In genomic region chr14:24136684-24137528, GRCh38 we compare ENCODE assay signal across 8 cellular contexts. TPM values are rescaled to one million over a fixed set of nuclear protein-coding genes. Genes with fewer than 3 reads are reported as not detected.
DNase-seq lines count a peak whose midpoint lies in the region; ATAC-seq and TF ChIP-seq lines count a peak whose summit lies in the region.

No MANE protein-coding gene starts in this region.

- H3K9ac ChIP-seq in KMS-11 = peak overlapping the region; percentile 79; the same call in 1 of the 2 replicates

- H3K27me3 ChIP-seq in BE2C = no peaks in the 10 kb centered on the region
- no peaks in the 10 kb centered on the region for H3K27me3 ChIP-seq in KMS-11 (ENCODE audit: insufficient read depth, low read depth)

- H3K4me1 ChIP-seq in BE2C (no peaks in the 10 kb centered on the region), KMS-11 (ENCODE audit: low read depth, poor library complexity, severe bottlenecking) (peaks cover 15% of the 10 kb centered on the region)

- CTCF ChIA-PET in GM10248 (lab: Yijun Ruan, JAX) = interaction anchor here (0.7 to 4.9 kb wide), 11 partner anchors 9 to 29 kb away, joined by 3 to 37 read pairs (median 6); partner anchors contain the start of genes DCAF11, IRF9, NRL and PSME2

- no peaks in the 10 kb centered on the region for H4K20me1 ChIP-seq in KMS-11 (ENCODE audit: insufficient read depth)

- H3K4me1 Mint-ChIP-seq in central memory CD8-positive, alpha-beta T cell = peaks cover 48% of the 10 kb centered on the region
- peaks cover 44 to 63% (median 54%) of the 10 kb centered on the region in 3 donors for H3K4me1 Mint-ChIP-seq in naive B cell

- no peaks in the 10 kb centered on the region for H3K9me3 Mint-ChIP-seq in central memory CD8-positive, alpha-beta T cell
- no peaks in the 10 kb centered on the region for H3K9me3 Mint-ChIP-seq in naive B cell

- peaks cover 15% of the 10 kb centered on the region for H3K36me3 Mint-ChIP-seq in central memory CD8-positive, alpha-beta T cell (ENCODE audit: insufficient read depth)
- peaks cover 0 to 9% of the 10 kb centered on the region in 2 donors for H3K36me3 Mint-ChIP-seq in naive B cell

- H3K9me3 ChIP-seq in BE2C = no peaks in the 10 kb centered on the region

- POLR2A ChIA-PET in GM10248 (lab: Yijun Ruan, JAX) = interaction anchor here (0.7 to 2.4 kb wide), 7 partner anchors 10 to 42 kb away, joined by 3 to 28 read pairs (median 5); partner anchors contain the start of genes DCAF11, IRF9, NRL and PSME2

- ATAC-seq in central memory CD8-positive, alpha-beta T cell (replicated peaks; ENCODE audit: extremely low read depth, poor library complexity, severe bottlenecking) = no peak
- ATAC-seq in naive B cell (ENCODE audit: low read depth in 2 of 2) (no peak), GM21515 (IDR thresholded peaks at IDR 0.05; ENCODE audit: unreplicated experiment) (no peak)

- peaks cover 7% of the 10 kb centered on the region; the same call in 1 of the 2 replicates for H3K79me2 ChIP-seq in KMS-11 (ENCODE audit: insufficient read depth, low read depth)

- no peak for DNase-seq in BE2C
- no peak for DNase-seq in central memory CD8-positive, alpha-beta T cell (ENCODE audit: low spot score in 2 of 2)
- DNase-seq in naive B cell = no peak
- DNase-seq in NCI-H2171 treated with DMSO at 0.1 percent for 48 hours (lab: John Stamatoyannopoulos, UW) = no peak
- no peak for DNase-seq in effector CD8-positive, alpha-beta T cell (lab: John Stamatoyannopoulos, UW)
- no peak for DNase-seq in GM10248 (ENCODE audit: extremely low spot score)

- H3K4me3 ChIP-seq in BE2C (ENCODE audit: low read depth, low read length) = peak overlapping the region; percentile 80
- no peak overlapping the region for H3K4me3 ChIP-seq in KMS-11 (IDR thresholded peaks at IDR 0.05; ENCODE audit: insufficient read depth, low read depth, low read length)

- H3K27ac Mint-ChIP-seq in central memory CD8-positive, alpha-beta T cell (ENCODE audit: low read depth) = peak overlapping the region; percentile 79
- H3K27ac Mint-ChIP-seq in naive B cell = peak overlapping the region; percentile 96 to 98 (median 98)

- H3K27me3 Mint-ChIP-seq in central memory CD8-positive, alpha-beta T cell = no peaks in the 10 kb centered on the region
- H3K27me3 Mint-ChIP-seq in naive B cell = no peaks in the 10 kb centered on the region

- no peak for TF ChIP-seq CTCF in BE2C (IDR thresholded peaks at IDR 0.05; ENCODE audit: low read depth, low read length)
- no peak for TF ChIP-seq CTCF in KMS-11 (conservative IDR thresholded peaks at IDR 0.05; ENCODE audit: low read depth, low read length)
- no peak for TF ChIP-seq CTCF in GM10248 (IDR thresholded peaks at IDR 0.05; ENCODE audit: control extremely low read depth, extremely low read depth, low read depth, missing control alignments)

- H3K27ac ChIP-seq in KMS-11 = no peak overlapping the region

- no peak overlapping the region for H2AFZ ChIP-seq in KMS-11 (ENCODE audit: low read depth)

- peak overlapping the region; percentile 40 for H3K4me2 ChIP-seq in KMS-11

- peaks cover 16% of the 10 kb centered on the region for H3K36me3 ChIP-seq in BE2C
- no peaks in the 10 kb centered on the region for H3K36me3 ChIP-seq in KMS-11 (ENCODE audit: insufficient read depth)

- H3K4me3 Mint-ChIP-seq in central memory CD8-positive, alpha-beta T cell = peak overlapping the region; percentile 90
- peak overlapping the region; percentile 87 to 99 (median 92) for H3K4me3 Mint-ChIP-seq in naive B cell

RNA-seq across cellular contexts. Expression of gene PSME1, which starts 0.9 kb away (rescaled TPM):
- 57.4 TPM for polyA plus RNA-seq in BE2C (2012; ENCODE audit: insufficient read depth, insufficient read length, low read depth)
- 100 to 1,000 TPM; 704 to 932 (median 769) TPM for polyA plus RNA-seq in naive B cell (ENCODE audit: low read depth in 6 of 6)

RNA-seq across cellular contexts. Expression of gene EMC9, which starts 4.5 kb away (rescaled TPM):
- 77.8 TPM for polyA plus RNA-seq in BE2C (2012; ENCODE audit: insufficient read depth, insufficient read length, low read depth)
- 10 to 100 TPM in 2 of 6 donors, 1 to 10 TPM in 4; 5.9 to 15.3 (median 9.2) TPM for polyA plus RNA-seq in naive B cell (ENCODE audit: low read depth in 6 of 6)

RNA-seq across cellular contexts. Expression of gene FITM1, which starts 6.4 kb away (rescaled TPM):
- polyA plus RNA-seq in BE2C (2012; ENCODE audit: insufficient read depth, insufficient read length, low read depth) = 0.82 TPM
- 1 to 10 TPM in 1 of 6 donors, under 1 TPM in 4, not detected in 1; 0.29 to 1.4 (median 0.53) TPM for polyA plus RNA-seq in naive B cell (ENCODE audit: low read depth in 6 of 6)

RNA-seq across cellular contexts. Expression of gene PSME2, which starts 9.5 kb away (rescaled TPM):
- polyA plus RNA-seq in BE2C (2012; ENCODE audit: insufficient read depth, insufficient read length, low read depth) = 119 TPM
- 100 to 1,000 TPM; 257 to 514 (median 294) TPM for polyA plus RNA-seq in naive B cell (ENCODE audit: low read depth in 6 of 6)

RNA-seq across cellular contexts. Expression of gene RNF31, which starts 10.4 kb away (rescaled TPM):
- polyA plus RNA-seq in BE2C (2012; ENCODE audit: insufficient read depth, insufficient read length, low read depth) = 107 TPM
- polyA plus RNA-seq in naive B cell (ENCODE audit: low read depth in 6 of 6) = 10 to 100 TPM; 21.0 to 47.2 (median 32.1) TPM
